Comparison of ENCODE assay signal across 16 cellular contexts in the genomic region with DNA sequence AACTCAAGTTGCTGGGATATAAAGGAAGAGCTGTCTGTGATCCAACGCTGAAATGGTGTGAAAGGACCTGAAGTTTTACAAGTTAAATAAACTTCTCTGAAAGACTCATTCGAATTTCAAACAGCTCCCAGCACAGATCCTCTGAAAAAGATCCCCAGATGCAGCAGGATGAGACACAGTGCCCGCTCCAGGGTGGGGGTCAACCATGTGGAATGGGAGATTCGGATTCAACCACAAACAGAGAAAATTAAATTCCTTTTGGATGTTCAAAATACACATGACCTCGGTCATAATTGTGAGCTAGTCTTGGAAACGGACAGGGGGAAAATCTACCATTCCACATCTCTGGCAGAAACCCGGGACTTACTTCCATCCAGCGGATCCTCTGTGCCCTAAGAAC.
A peak's percentile ranks its signal among the peaks of the same experiment; 100 is the strongest.
DNase-seq lines count a peak whose midpoint lies in the region; ATAC-seq and TF ChIP-seq lines count a peak whose summit lies in the region.
"Had no signal": no experiment of that assay in that cellular context is flagged by ENCODE, and none has a peak within 500 bp of the region (broad histone marks: within the 10 kb centered on the region; RNA-seq: fewer than 3 reads in every experiment).

No MANE protein-coding gene starts in this region.

- peak overlapping the region in 3 of 4 donors; percentile 82 to 93 (median 93) for H3K27ac ChIP-seq in gastroesophageal sphincter
- H3K27ac ChIP-seq: left ventricle myocardium inferior, suprapubic skin had no signal

- TF ChIP-seq CTCF in gastroesophageal sphincter (IDR thresholded peaks at IDR 0.05) (no peak), mesothelial cell of epicardium (IDR thresholded peaks at IDR 0.05; ENCODE audit: unreplicated experiment) (no peak)

- ATAC-seq in activated T-helper 17 cell treated with anti-CD3 and anti-CD28 coated beads, Interleukin-2, amount 50 U/mL, for 72 hours (replicated peaks), result no peak
- no peak for ATAC-seq in gastroesophageal sphincter
- no peak for ATAC-seq in stimulated activated memory B cell treated with anti-CD40 and anti-IgM and Interleukin-4, amounts not matched to agents 10 μg/mL and 1 μg/mL and 100 μg/mL, for 72 hours
- ATAC-seq: activated naive CD8-positive, alpha-beta T cell treated with anti-CD3 and anti-CD28 coated beads, Interleukin-2, amount 50 U/mL, for 24 hours; heart right ventricle; Right ventricle myocardium inferior had no signal

- no peak overlapping the region for H3K4me3 Mint-ChIP-seq in activated T-helper 17 cell treated with anti-CD3 and anti-CD28 coated beads, Interleukin-2, amount 50 U/mL, for 72 hours
- no peak overlapping the region for H3K4me3 Mint-ChIP-seq in stimulated activated memory B cell treated with anti-CD40 and anti-IgM and Interleukin-4, amounts not matched to agents 10 μg/mL and 1 μg/mL and 100 μg/mL, for 72 hours
- H3K4me3 Mint-ChIP-seq in mesothelial cell of epicardium, result no peak overlapping the region
- H3K4me3 Mint-ChIP-seq: activated naive CD8-positive, alpha-beta T cell treated with anti-CD3 and anti-CD28 coated beads, Interleukin-2, amount 50 U/mL, for 24 hours had no signal

- DNase-seq in GM03348 (ENCODE audit: low spot score) (peak; percentile 80), mesothelial cell of epicardium (ENCODE audit: low spot score in 2 of 2, unreplicated experiment in 2 of 2) (no peak), cardiac septum (ENCODE audit: low spot score) (no peak)
- DNase-seq in stimulated activated naive CD4-positive, alpha-beta T cell treated with Interleukin-2 at 50 U/mL for 16 hours (lab: John Stamatoyannopoulos, UW), result no peak
- DNase-seq: activated naive CD8-positive, alpha-beta T cell treated with anti-CD3 and anti-CD28 coated beads, Interleukin-2, amount 50 U/mL, for 24 hours; heart right ventricle; KG1; left ventricle myocardium inferior; NCI-H1694; NCI-H526; small intestine had no signal

- no peaks in the 10 kb centered on the region for H3K27me3 ChIP-seq in gastroesophageal sphincter
- H3K27me3 ChIP-seq: heart right ventricle, suprapubic skin had no signal

- H3K9me3 Mint-ChIP-seq in activated T-helper 17 cell treated with anti-CD3 and anti-CD28 coated beads, Interleukin-2, amount 50 U/mL, for 72 hours, result no peaks in the 10 kb centered on the region
- no peaks in the 10 kb centered on the region for H3K9me3 Mint-ChIP-seq in stimulated activated memory B cell treated with anti-CD40 and anti-IgM and Interleukin-4, amounts not matched to agents 10 μg/mL and 1 μg/mL and 100 μg/mL, for 72 hours
- no peaks in the 10 kb centered on the region for H3K9me3 Mint-ChIP-seq in mesothelial cell of epicardium
- H3K9me3 Mint-ChIP-seq: activated naive CD8-positive, alpha-beta T cell treated with anti-CD3 and anti-CD28 coated beads, Interleukin-2, amount 50 U/mL, for 24 hours had no signal

- 40 to 53% methylated on average over 6 to 8 of the region's 8 CpGs for WGBS in gastroesophageal sphincter (ENCODE audit: low coverage in 1 of 2), 2 donors

- peak overlapping the region; percentile 76 for H3K27ac Mint-ChIP-seq in activated T-helper 17 cell treated with anti-CD3 and anti-CD28 coated beads, Interleukin-2, amount 50 U/mL, for 72 hours
- H3K27ac Mint-ChIP-seq in stimulated activated memory B cell treated with anti-CD40 and anti-IgM and Interleukin-4, amounts not matched to agents 10 μg/mL and 1 μg/mL and 100 μg/mL, for 72 hours, result peak overlapping the region; percentile 68
- H3K27ac Mint-ChIP-seq in mesothelial cell of epicardium, result no peak overlapping the region

- H3K4me1 ChIP-seq in gastroesophageal sphincter, result peaks cover 6 to 63% (median 47%) of the 10 kb centered on the region in 3 donors

- no peaks in the 10 kb centered on the region for H3K36me3 ChIP-seq in gastroesophageal sphincter
- H3K36me3 ChIP-seq: heart right ventricle, left ventricle myocardium inferior, suprapubic skin had no signal

- intact Hi-C loops in cardiac septum (cut with DNase I), result loop anchor here (5.0 kb wide), 2 partner anchors 240 to 295 kb away; a partner anchor contains a TSS

- TF ChIP-seq POLR2A in gastroesophageal sphincter (IDR thresholded peaks at IDR 0.05), result no peak

- no peaks in the 10 kb centered on the region for H3K27me3 Mint-ChIP-seq in activated T-helper 17 cell treated with anti-CD3 and anti-CD28 coated beads, Interleukin-2, amount 50 U/mL, for 72 hours
- no peaks in the 10 kb centered on the region for H3K27me3 Mint-ChIP-seq in stimulated activated memory B cell treated with anti-CD40 and anti-IgM and Interleukin-4, amounts not matched to agents 10 μg/mL and 1 μg/mL and 100 μg/mL, for 72 hours
- no peaks in the 10 kb centered on the region for H3K27me3 Mint-ChIP-seq in mesothelial cell of epicardium (ENCODE audit: low read depth)
- H3K27me3 Mint-ChIP-seq: activated naive CD8-positive, alpha-beta T cell treated with anti-CD3 and anti-CD28 coated beads, Interleukin-2, amount 50 U/mL, for 24 hours had no signal

- H3K4me1 Mint-ChIP-seq in activated T-helper 17 cell treated with anti-CD3 and anti-CD28 coated beads, Interleukin-2, amount 50 U/mL, for 72 hours, result peaks cover 19% of the 10 kb centered on the region
- H3K4me1 Mint-ChIP-seq in stimulated activated memory B cell treated with anti-CD40 and anti-IgM and Interleukin-4, amounts not matched to agents 10 μg/mL and 1 μg/mL and 100 μg/mL, for 72 hours, result peaks cover 34% of the 10 kb centered on the region
- H3K4me1 Mint-ChIP-seq in mesothelial cell of epicardium, result peaks cover 53% of the 10 kb centered on the region

- no peaks in the 10 kb centered on the region for H3K36me3 Mint-ChIP-seq in activated T-helper 17 cell treated with anti-CD3 and anti-CD28 coated beads, Interleukin-2, amount 50 U/mL, for 72 hours (ENCODE audit: low read depth)
- peaks cover 18% of the 10 kb centered on the region for H3K36me3 Mint-ChIP-seq in stimulated activated memory B cell treated with anti-CD40 and anti-IgM and Interleukin-4, amounts not matched to agents 10 μg/mL and 1 μg/mL and 100 μg/mL, for 72 hours
- H3K36me3 Mint-ChIP-seq in mesothelial cell of epicardium, result no peaks in the 10 kb centered on the region

- TF ChIP-seq EP300 in gastroesophageal sphincter (IDR thresholded peaks at IDR 0.05), result no peak

- no peak overlapping the region for H3K4me3 ChIP-seq in gastroesophageal sphincter
- H3K4me3 ChIP-seq: heart right ventricle, left ventricle myocardium inferior, suprapubic skin had no signal

- no peaks in the 10 kb centered on the region for H3K9me3 ChIP-seq in gastroesophageal sphincter
- H3K9me3 ChIP-seq: heart right ventricle, left ventricle myocardium inferior, suprapubic skin had no signal
